Comparison of ENCODE assay signal across 8 cellular contexts in the genomic region with DNA sequence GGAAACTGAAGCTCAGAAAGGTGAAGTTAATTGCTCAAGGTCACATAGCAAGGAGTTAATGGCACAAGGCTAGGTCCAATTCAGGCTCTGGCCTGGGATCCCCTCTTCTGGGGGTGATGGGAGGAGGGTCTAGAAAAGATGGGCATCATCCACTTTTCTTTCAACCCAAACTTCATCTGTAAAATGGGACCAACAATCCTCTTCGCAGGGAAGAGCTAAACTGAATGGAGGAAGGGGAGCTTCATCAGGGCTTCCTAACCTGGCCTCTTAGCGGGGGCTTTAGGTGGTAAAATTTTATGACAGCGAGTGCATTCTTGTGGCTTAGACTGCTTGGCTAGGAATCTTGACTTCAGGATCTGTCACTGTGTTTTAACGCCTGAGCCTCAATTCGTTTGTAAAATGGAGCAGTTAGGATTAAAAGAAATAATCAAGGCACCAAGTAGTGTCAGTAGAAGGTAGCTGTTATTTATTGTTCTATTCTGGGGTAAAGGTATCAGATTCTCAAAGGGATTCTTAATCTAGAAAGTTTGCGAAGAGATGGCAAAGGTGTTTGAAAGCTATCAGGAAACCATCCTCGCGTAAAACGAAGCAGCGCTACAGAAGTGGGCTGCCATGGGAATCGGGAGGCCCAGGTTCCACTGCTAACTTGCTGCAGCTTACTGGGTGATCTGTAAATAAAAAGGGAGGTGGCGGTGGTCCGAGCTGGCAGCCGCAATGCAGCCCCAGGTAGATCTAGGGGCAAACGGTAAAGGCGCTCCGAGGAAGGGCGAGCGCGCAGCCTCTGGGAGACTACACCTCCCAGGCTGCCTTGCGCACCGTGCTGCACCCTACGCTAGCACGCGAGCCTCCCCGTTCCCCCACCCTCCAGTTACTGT. TPM values are rescaled to one million over a fixed set of nuclear protein-coding genes. Genes with fewer than 3 reads are reported as not detected.
DNase-seq lines count a peak whose midpoint lies in the region; ATAC-seq, FAIRE-seq and TF ChIP-seq lines count a peak whose summit lies in the region.

No MANE protein-coding gene starts in this region.

- no peak for DNase-seq in activated CD8-positive, alpha-beta memory T cell treated with anti-CD3 and anti-CD28 coated beads, Interleukin-2, amount 10 ng/mL, durations not matched to agents 7 days and 5 days
- DNase-seq in activated CD8-positive, alpha-beta memory T cell treated with anti-CD3 and anti-CD28 coated beads, Interleukin-2, amount 50 U/mL, for 48 hours = no peak
- DNase-seq in HCEC 1CT (peak; percentile 97), NCI-H1105 treated with DMSO at 0.1 percent for 48 hours (lab: John Stamatoyannopoulos, UW) (peak; percentile 93), astrocyte (ENCODE audit: low read depth) (peak; percentile 88), smooth muscle cell (lab: John Stamatoyannopoulos, UW; ENCODE audit: unreplicated experiment) (no peak)

- H3K27ac Mint-ChIP-seq in activated CD8-positive, alpha-beta memory T cell treated with anti-CD3 and anti-CD28 coated beads, Interleukin-2, amount 10 ng/mL, durations not matched to agents 7 days and 5 days = peak overlapping the region; percentile 99
- peak overlapping the region; percentile 99 for H3K27ac Mint-ChIP-seq in astrocyte (ENCODE audit: unreplicated experiment)

- H4K20me1 ChIP-seq in astrocyte (ENCODE audit: insufficient read depth, low read length) (peaks cover 24% of the 10 kb centered on the region), smooth muscle cell (ENCODE audit: low read depth) (peaks cover 30% of the 10 kb centered on the region)

- H3K4me2 ChIP-seq in astrocyte (ENCODE audit: low read length) (peak overlapping the region; percentile 94), smooth muscle cell (peak overlapping the region; percentile 91)

- peaks cover 38% of the 10 kb centered on the region for H3K79me2 ChIP-seq in astrocyte (ENCODE audit: insufficient read depth, low read length)
- peaks cover 30% of the 10 kb centered on the region for H3K79me2 ChIP-seq in smooth muscle cell (ENCODE audit: low read depth)

- H3F3A ChIP-seq in smooth muscle cell (ENCODE audit: low read depth) = peaks cover 15% of the 10 kb centered on the region

- peaks cover 19% of the 10 kb centered on the region for H3K36me3 Mint-ChIP-seq in activated CD8-positive, alpha-beta memory T cell treated with anti-CD3 and anti-CD28 coated beads, Interleukin-2, amount 10 ng/mL, durations not matched to agents 7 days and 5 days
- H3K36me3 Mint-ChIP-seq in astrocyte (ENCODE audit: low read depth, unreplicated experiment) = peaks cover 2% of the 10 kb centered on the region

- H3K36me3 ChIP-seq in astrocyte (ENCODE audit: insufficient read depth, low read length) (peaks cover 12% of the 10 kb centered on the region), iPS-20b (ENCODE audit: insufficient read depth, low read depth, low read length) (peaks cover 21% of the 10 kb centered on the region), smooth muscle cell (ENCODE audit: low read depth) (no peaks in the 10 kb centered on the region)

- peaks cover 2% of the 10 kb centered on the region for H3K27me3 Mint-ChIP-seq in activated CD8-positive, alpha-beta memory T cell treated with anti-CD3 and anti-CD28 coated beads, Interleukin-2, amount 10 ng/mL, durations not matched to agents 7 days and 5 days
- H3K27me3 Mint-ChIP-seq in astrocyte (ENCODE audit: low read depth, unreplicated experiment) = peaks cover 2% of the 10 kb centered on the region

- CTCF ChIA-PET in activated CD8-positive, alpha-beta memory T cell treated with anti-CD3 and anti-CD28 coated beads, Interleukin-2, amount 10 ng/mL, durations not matched to agents 7 days and 5 days (lab: Charles Lee) = interaction anchor here (0.6 to 2.6 kb wide), 10 partner anchors 18 to 244 kb away, joined by 3 to 36 read pairs (median 4); a partner anchor contains a TSS

- 11% methylated on average over 26 of the region's 26 CpGs for WGBS in smooth muscle cell (ENCODE audit: low lambda C conversion rate)

- H3K4me1 Mint-ChIP-seq in activated CD8-positive, alpha-beta memory T cell treated with anti-CD3 and anti-CD28 coated beads, Interleukin-2, amount 10 ng/mL, durations not matched to agents 7 days and 5 days = peaks cover 45% of the 10 kb centered on the region
- peaks cover 14% of the 10 kb centered on the region for H3K4me1 Mint-ChIP-seq in astrocyte (ENCODE audit: low read depth, unreplicated experiment)

- peak; percentile 88 for ATAC-seq in activated CD8-positive, alpha-beta memory T cell treated with anti-CD3 and anti-CD28 coated beads, Interleukin-2, amount 10 ng/mL, durations not matched to agents 7 days and 5 days
- no peak for ATAC-seq in GM21528 (IDR thresholded peaks at IDR 0.05; ENCODE audit: low FRiP score, unreplicated experiment)

- TF ChIP-seq CTCF in astrocyte (IDR thresholded peaks at IDR 0.05; ENCODE audit: insufficient read depth, low read depth, low read length) (no peak), smooth muscle cell (IDR thresholded peaks at IDR 0.05; ENCODE audit: borderline replicate concordance, insufficient read depth, poor library complexity, severe bottlenecking) (no peak)

- H3K9me3 ChIP-seq in astrocyte (ENCODE audit: insufficient read depth, low read depth, low read length) (no peaks in the 10 kb centered on the region), iPS-20b (ENCODE audit: insufficient read depth, low read depth, low read length) (no peaks in the 10 kb centered on the region), smooth muscle cell (replicated peaks; ENCODE audit: low read depth) (no peaks in the 10 kb centered on the region)

- H3K4me3 Mint-ChIP-seq in activated CD8-positive, alpha-beta memory T cell treated with anti-CD3 and anti-CD28 coated beads, Interleukin-2, amount 10 ng/mL, durations not matched to agents 7 days and 5 days = peak overlapping the region; percentile 94
- peak overlapping the region; percentile 92 for H3K4me3 Mint-ChIP-seq in astrocyte (ENCODE audit: unreplicated experiment)

- H3K27ac ChIP-seq in astrocyte (ENCODE audit: low read depth, low read length) (peak overlapping the region; percentile 99), iPS-20b (ENCODE audit: low read length) (peak overlapping the region; percentile 95), smooth muscle cell (ENCODE audit: low read depth) (peak overlapping the region; percentile 100)

- peak overlapping the region; percentile 78 for H3K4me3 ChIP-seq in astrocyte (ENCODE audit: insufficient read depth, low read depth, low read length)
- H3K4me3 ChIP-seq in iPS-20b (ENCODE audit: low read length) = peak overlapping the region; percentile 90
- H3K4me3 ChIP-seq in smooth muscle cell = peak overlapping the region; percentile 74

- no peak for FAIRE-seq in astrocyte (lab: Jason Lieb, UNC)

- H3K27me3 ChIP-seq in astrocyte (ENCODE audit: insufficient read depth, low read length) = no peaks in the 10 kb centered on the region
- H3K27me3 ChIP-seq in iPS-20b (ENCODE audit: insufficient read depth, low read length) = peaks cover 51% of the 10 kb centered on the region
- no peaks in the 10 kb centered on the region for H3K27me3 ChIP-seq in smooth muscle cell (ENCODE audit: low read depth)

- no peaks in the 10 kb centered on the region for H3K9me3 Mint-ChIP-seq in activated CD8-positive, alpha-beta memory T cell treated with anti-CD3 and anti-CD28 coated beads, Interleukin-2, amount 10 ng/mL, durations not matched to agents 7 days and 5 days (ENCODE audit: low read depth)
- peaks cover 2% of the 10 kb centered on the region for H3K9me3 Mint-ChIP-seq in astrocyte (ENCODE audit: unreplicated experiment)

- H2AFZ ChIP-seq in astrocyte (ENCODE audit: low read depth, low read length) (peak overlapping the region; percentile 81), smooth muscle cell (ENCODE audit: low read depth) (peak overlapping the region; percentile 96)

- H3K4me1 ChIP-seq in astrocyte (ENCODE audit: insufficient read depth, low read length) (peaks cover 16% of the 10 kb centered on the region), iPS-20b (ENCODE audit: insufficient read depth, low read length) (peaks cover 8% of the 10 kb centered on the region), smooth muscle cell (ENCODE audit: low read depth) (peaks cover 19% of the 10 kb centered on the region)

- peak overlapping the region; percentile 98 for H3K9ac ChIP-seq in astrocyte (ENCODE audit: low read length)
- H3K9ac ChIP-seq in iPS-20b (ENCODE audit: low read depth, low read length) = peak overlapping the region; percentile 99; the same call in 1 of the 2 replicates
- peak overlapping the region; percentile 99 for H3K9ac ChIP-seq in smooth muscle cell (ENCODE audit: low read depth)

RNA-seq across cellular contexts. Expression of a gene that starts 1.5 kb away (rescaled TPM):
- total RNA-seq in activated CD8-positive, alpha-beta memory T cell treated with anti-CD3 and anti-CD28 coated beads, Interleukin-2, amount 10 ng/mL, durations not matched to agents 7 days and 5 days = 10 to 100 TPM; 86.3 to 93.3 TPM
- total RNA-seq in astrocyte (48.2 and 50.4 TPM in 2 replicates), smooth muscle cell (9.0 and 16.2 TPM in 2 replicates)
- polyA plus RNA-seq in smooth muscle cell = 14.5 and 24.9 TPM in 2 replicates

RNA-seq across cellular contexts. Expression of a gene that starts 39.3 kb away (rescaled TPM):
- 100 to 1,000 TPM; 102 to 142 TPM for total RNA-seq in activated CD8-positive, alpha-beta memory T cell treated with anti-CD3 and anti-CD28 coated beads, Interleukin-2, amount 10 ng/mL, durations not matched to agents 7 days and 5 days
- total RNA-seq in astrocyte (69.3 and 75.0 TPM in 2 replicates), smooth muscle cell (18.3 and 22.3 TPM in 2 replicates)
- polyA plus RNA-seq in smooth muscle cell = 21.9 and 25.0 TPM in 2 replicates

RNA-seq across cellular contexts. Expression of a gene that starts 46.7 kb away (rescaled TPM):
- total RNA-seq in activated CD8-positive, alpha-beta memory T cell treated with anti-CD3 and anti-CD28 coated beads, Interleukin-2, amount 10 ng/mL, durations not matched to agents 7 days and 5 days = 100 to 1,000 TPM; 111 to 116 TPM
- 27.3 and 32.1 TPM in 2 replicates for total RNA-seq in astrocyte
- 7.4 and 22.0 TPM in 2 replicates for total RNA-seq in smooth muscle cell
- polyA plus RNA-seq in smooth muscle cell = 16.7 and 26.1 TPM in 2 replicates

RNA-seq across cellular contexts. Expression of a gene that starts 50.7 kb away (rescaled TPM):
- 10 to 100 TPM; 45.8 to 46.5 TPM for total RNA-seq in activated CD8-positive, alpha-beta memory T cell treated with anti-CD3 and anti-CD28 coated beads, Interleukin-2, amount 10 ng/mL, durations not matched to agents 7 days and 5 days
- total RNA-seq in astrocyte = 31.1 and 34.2 TPM in 2 replicates
- total RNA-seq in smooth muscle cell = 24.9 and 35.9 TPM in 2 replicates
- 39.1 and 40.1 TPM in 2 replicates for polyA plus RNA-seq in smooth muscle cell

Comparison
In these comparisons a context has a peak if more than half of its experiments do, and no peak if none do; other contexts are left out.
1. DNase-seq: peak in HCEC 1CT (single experiment), NCI-H1105 treated with DMSO at 0.1 percent for 48 hours (single experiment) and astrocyte (single experiment); none in activated CD8-positive, alpha-beta memory T cell treated with anti-CD3 and anti-CD28 coated beads, Interleukin-2, amount 10 ng/mL, durations not matched to agents 7 days and 5 days (single experiment), activated CD8-positive, alpha-beta memory T cell treated with anti-CD3 and anti-CD28 coated beads, Interleukin-2, amount 50 U/mL, for 48 hours (single experiment) and smooth muscle cell (single experiment).
2. Peak in every context shown above with its lines, with median percentiles within 50 percentile points of each other: H3K27ac ChIP-seq, H3K4me3 ChIP-seq and H3K9ac ChIP-seq.